Comparison of ENCODE assay signal across 1 cellular context in genomic region chr7:106615808-106616691, GRCh38.
TF ChIP-seq lines count a peak whose summit lies in the region.

No MANE protein-coding gene starts in this region.

TF ChIP-seq in K562, 482 proteins besides CTCF, POLR2A, EP300 and RAD21 (continued from another document):
- TF ChIP-seq TFE3 (CRISPR knock-in tag; IDR thresholded peaks at IDR 0.05) (no peak), CBX5 (IDR thresholded peaks at IDR 0.05; ENCODE audit: borderline replicate concordance, low read depth) (no peak), RBM15 (IDR thresholded peaks at IDR 0.05; ENCODE audit: insufficient read depth, low read length) (no peak), ESRRB (CRISPR knock-in tag; IDR thresholded peaks at IDR 0.05; ENCODE audit: borderline replicate concordance) (no peak), ZNF778 (CRISPR knock-in tag; IDR thresholded peaks at IDR 0.05) (no peak), HNRNPK (IDR thresholded peaks at IDR 0.05; ENCODE audit: low read depth, low read length, poor library complexity, severe bottlenecking) (peak; percentile 69), BMI1 (IDR thresholded peaks at IDR 0.05; ENCODE audit: low read length) (no peak), PBX2 (CRISPR knock-in tag; IDR thresholded peaks at IDR 0.05; ENCODE audit: low read depth) (no peak), PBX2 (tag; conservative IDR thresholded peaks at IDR 0.05; ENCODE audit: low read depth) (0 out of 2 replicates have a peak, but pooled peaks have one; percentile 39), SMAD1 (IDR thresholded peaks at IDR 0.05; ENCODE audit: low read depth, low read length, partially characterized antibody) (no peak), AFF4 (CRISPR knock-in tag; IDR thresholded peaks at IDR 0.05) (no peak), ZNF318 (IDR thresholded peaks at IDR 0.05; ENCODE audit: borderline replicate concordance in 1 of 2, low read depth in 1 of 2) (no peak), ZC3H4 (CRISPR knock-in tag; IDR thresholded peaks at IDR 0.05; ENCODE audit: borderline replicate concordance) (no peak), ZNF134 (CRISPR knock-in tag; conservative IDR thresholded peaks at IDR 0.05) (no peak), SPI1 (IDR thresholded peaks at IDR 0.05; ENCODE audit: borderline replicate concordance, low read depth, low read length) (peak; percentile 86), KLF6 (CRISPR knock-in tag; IDR thresholded peaks at IDR 0.05; ENCODE audit: borderline replicate concordance) (no peak), HMBOX1 (IDR thresholded peaks at IDR 0.05) (peak; percentile 98), PRDM10 (IDR thresholded peaks at IDR 0.05; ENCODE audit: partially characterized antibody) (no peak), RUNX1 (IDR thresholded peaks at IDR 0.05; ENCODE audit: low read depth) (no peak), ZBTB8A (IDR thresholded peaks at IDR 0.05; ENCODE audit: partially characterized antibody) (no peak), ZNF699 (CRISPR knock-in tag; IDR thresholded peaks at IDR 0.05; ENCODE audit: insufficient replicate concordance) (no peak), CHD1 (IDR thresholded peaks at IDR 0.05; ENCODE audit: low read length) (no peak), KDM5B (IDR thresholded peaks at IDR 0.05; ENCODE audit: insufficient replicate concordance, low read depth, low read length) (no peak), ELK3 (CRISPR knock-in tag; IDR thresholded peaks at IDR 0.05) (no peak), SRSF9 (IDR thresholded peaks at IDR 0.05; ENCODE audit: borderline replicate concordance, low read depth, low read length) (no peak), SOX6 (IDR thresholded peaks at IDR 0.05) (peak; percentile 87), NCOA6 (IDR thresholded peaks at IDR 0.05) (no peak), ZNF57 (CRISPR knock-in tag; IDR thresholded peaks at IDR 0.05) (no peak), SIN3A (IDR thresholded peaks at IDR 0.05; ENCODE audit: borderline replicate concordance in 2 of 2, control insufficient read depth in 1 of 2, low read depth in 2 of 2, low read length in 2 of 2) (no peak)
